1 cellular context compared by ENCODE assay signal in genomic region chr2:73293534-73294171, GRCh38.
TF ChIP-seq lines count a peak whose summit lies in the region.

Gene EGR4 (minus strand): TSS chr2:73293548. CDS start chr2:73293317, 231 bp downstream.

TF ChIP-seq in H1, 55 proteins besides CTCF, POLR2A, EP300 and RAD21:
- TF ChIP-seq EZH2 (IDR thresholded peaks at IDR 0.05; ENCODE audit: low read depth, low read length, severe bottlenecking) (no peak), TAF7 (optimal IDR thresholded peaks at IDR 0.05; ENCODE audit: borderline replicate concordance, low read depth, low read length) (peak; percentile 45), KDM1A (IDR thresholded peaks at IDR 0.05; ENCODE audit: borderline replicate concordance, low read length) (no peak), SIN3A (conservative IDR thresholded peaks at IDR 0.05 in 1 of 2, IDR thresholded peaks at IDR 0.05 in 1 of 2; ENCODE audit: low read depth in 1 of 2, low read length in 2 of 2) (0 out of 4 replicates have a peak, but pooled peaks of 1 of the 2 experiments have one; percentile 41), NANOG (IDR thresholded peaks at IDR 0.05; ENCODE audit: insufficient read depth, low read depth, low read length, poor library complexity, severe bottlenecking) (no peak), EGR1 (IDR thresholded peaks at IDR 0.05; ENCODE audit: borderline replicate concordance, low read depth, low read length) (no peak), YY1 (IDR thresholded peaks at IDR 0.05; ENCODE audit: low read depth, low read length) (peak; percentile 85), SP1 (IDR thresholded peaks at IDR 0.05; ENCODE audit: low read depth, low read length) (no peak), SRF (IDR thresholded peaks at IDR 0.05; ENCODE audit: low read depth, low read length) (peak; percentile 99), CREB1 (IDR thresholded peaks at IDR 0.05) (peak; percentile 94), NRF1 (IDR thresholded peaks at IDR 0.05; ENCODE audit: low read depth, low read length) (no peak), TCF12 (IDR thresholded peaks at IDR 0.05; ENCODE audit: low read depth, low read length) (no peak), MAFK (IDR thresholded peaks at IDR 0.05; ENCODE audit: low read depth, low read length) (no peak), RFX5 (IDR thresholded peaks at IDR 0.05; ENCODE audit: borderline replicate concordance, low read depth, low read length) (no peak), E2F6 (IDR thresholded peaks at IDR 0.05) (no peak), BRCA1 (IDR thresholded peaks at IDR 0.05; ENCODE audit: low read depth, low read length) (no peak), TAF1 (IDR thresholded peaks at IDR 0.05; ENCODE audit: low read depth, low read length) (0 out of 2 replicates have a peak, but pooled peaks have one; percentile 39), CHD7 (IDR thresholded peaks at IDR 0.05; ENCODE audit: insufficient replicate concordance, low read length) (no peak), TEAD4 (IDR thresholded peaks at IDR 0.05; ENCODE audit: low read depth, low read length) (no peak), GABPA (IDR thresholded peaks at IDR 0.05; ENCODE audit: borderline replicate concordance, insufficient read depth, low read length) (no peak), POLR2AphosphoS5 (IDR thresholded peaks at IDR 0.05; ENCODE audit: low read depth, low read length) (no peak; the same call in 1 of the 2 replicates), RXRA (IDR thresholded peaks at IDR 0.05; ENCODE audit: insufficient read depth, low read depth, low read length) (no peak), KDM4A (IDR thresholded peaks at IDR 0.05; ENCODE audit: low read depth, low read length, severe bottlenecking) (peak; percentile 14), USF2 (IDR thresholded peaks at IDR 0.05; ENCODE audit: low read length) (no peak), HDAC6 (IDR thresholded peaks at IDR 0.05; ENCODE audit: low read depth, low read length) (no peak), RBBP5 (IDR thresholded peaks at IDR 0.05; ENCODE audit: borderline replicate concordance, low read depth, low read length) (peak; percentile 59; the same call in 1 of the 2 replicates), JUND (IDR thresholded peaks at IDR 0.05; ENCODE audit: low read length) (no peak), SUZ12 (IDR thresholded peaks at IDR 0.05; ENCODE audit: low read length) (no peak), KDM5A (IDR thresholded peaks at IDR 0.05; ENCODE audit: low read length) (no peak), POU5F1 (IDR thresholded peaks at IDR 0.05; ENCODE audit: low read depth, low read length) (no peak), GTF2F1 (IDR thresholded peaks at IDR 0.05; ENCODE audit: borderline replicate concordance, low read depth, low read length) (no peak), BACH1 (IDR thresholded peaks at IDR 0.05; ENCODE audit: low read length) (peak; percentile 22; the same call in 1 of the 2 replicates), PHF8 (conservative IDR thresholded peaks at IDR 0.05; ENCODE audit: low read depth, low read length) (peak; percentile 47; the same call in 1 of the 2 replicates), ASH2L (IDR thresholded peaks at IDR 0.05; ENCODE audit: low read length) (no peak), SIRT6 (IDR thresholded peaks at IDR 0.05; ENCODE audit: low read length) (no peak), CBX8 (IDR thresholded peaks at IDR 0.05; ENCODE audit: borderline replicate concordance, low read depth, low read length) (no peak), JUN (IDR thresholded peaks at IDR 0.05; ENCODE audit: low read depth, low read length) (no peak), SAP30 (IDR thresholded peaks at IDR 0.05; ENCODE audit: insufficient read depth, insufficient replicate concordance, low read length) (no peak), BCL11A (IDR thresholded peaks at IDR 0.05; ENCODE audit: low read depth in 2 of 2, low read length in 2 of 2) (no peak), MAX (IDR thresholded peaks at IDR 0.05) (peak; percentile 41), CHD2 (IDR thresholded peaks at IDR 0.05; ENCODE audit: low read length) (no peak), SIX5 (IDR thresholded peaks at IDR 0.05; ENCODE audit: low read depth, low read length) (no peak), HDAC2 (IDR thresholded peaks at IDR 0.05; ENCODE audit: borderline replicate concordance in 1 of 2, low read depth in 2 of 2, low read length in 2 of 2) (no peak), CHD1 (IDR thresholded peaks at IDR 0.05; ENCODE audit: low read depth, low read length) (no peak)
